ENCODE assay signal across 9 cellular contexts in genomic region chr13:46354143-46355087, GRCh38. TPM values are rescaled to one million over a fixed set of nuclear protein-coding genes. Genes with fewer than 3 reads are reported as not detected.
DNase-seq lines count a peak whose midpoint lies in the region; ATAC-seq and TF ChIP-seq lines count a peak whose summit lies in the region.
"Had no signal": no experiment of that assay in that cellular context is flagged by ENCODE, and none has a peak within 500 bp of the region (broad histone marks: within the 10 kb centered on the region; RNA-seq: fewer than 3 reads in every experiment).

No MANE protein-coding gene starts in this region.

- H3K36me3 Mint-ChIP-seq in activated naive CD8-positive, alpha-beta T cell, result peaks cover 3% of the 10 kb centered on the region
- H3K36me3 Mint-ChIP-seq in natural killer cell, result no peaks in the 10 kb centered on the region

- peak overlapping the region; percentile 41 for H3K27ac Mint-ChIP-seq in activated naive CD8-positive, alpha-beta T cell
- H3K27ac Mint-ChIP-seq in natural killer cell, result peak overlapping the region in 1 of 2 donors; percentile 6

- H3K4me3 ChIP-seq in ascending aorta, result no peak overlapping the region

- no peaks in the 10 kb centered on the region for H3K27me3 Mint-ChIP-seq in activated naive CD8-positive, alpha-beta T cell
- peaks cover 0 to 5% of the 10 kb centered on the region in 2 donors for H3K27me3 Mint-ChIP-seq in natural killer cell (ENCODE audit: low read depth in 2 of 2)

- no peak overlapping the region for H3K27ac ChIP-seq in ascending aorta

- peaks cover 12% of the 10 kb centered on the region for H3K4me1 Mint-ChIP-seq in activated naive CD8-positive, alpha-beta T cell (ENCODE audit: low read depth)
- H3K4me1 Mint-ChIP-seq in natural killer cell, result peaks cover 6 to 7% of the 10 kb centered on the region in 2 donors

- peak; percentile 19 for DNase-seq in GM13977 (ENCODE audit: low spot score)
- peak; percentile 62 for DNase-seq in HS-27A (ENCODE audit: low read depth)
- DNase-seq in natural killer cell, result no peak
- no peak for DNase-seq in ascending aorta (ENCODE audit: low spot score in 2 of 2)
- DNase-seq in Right ventricle myocardium superior, result no peak
- DNase-seq in NCI-H2171 (lab: John Stamatoyannopoulos, UW), result no peak
- DNase-seq: right cardiac atrium had no signal

- no peaks in the 10 kb centered on the region for H3K4me1 ChIP-seq in ascending aorta

- H3K4me3 Mint-ChIP-seq in activated naive CD8-positive, alpha-beta T cell, result no peak overlapping the region
- no peak overlapping the region for H3K4me3 Mint-ChIP-seq in natural killer cell

- intact Hi-C loops in natural killer cell (cut with micrococcal nuclease) (no loop called here), ascending aorta (cut with DNase I) (no loop called here), Right ventricle myocardium superior (cut with DNase I) (no loop called here)

- TF ChIP-seq CTCF in GM13977 (IDR thresholded peaks at IDR 0.05; ENCODE audit: extremely low read depth, insufficient read depth, missing control alignments) (no peak), natural killer cell (IDR thresholded peaks at IDR 0.05) (no peak), ascending aorta (IDR thresholded peaks at IDR 0.05) (no peak)

- no peaks in the 10 kb centered on the region for H3K27me3 ChIP-seq in ascending aorta

- H3K9me3 Mint-ChIP-seq in activated naive CD8-positive, alpha-beta T cell (ENCODE audit: low read depth), result peaks cover 5% of the 10 kb centered on the region
- H3K9me3 Mint-ChIP-seq in natural killer cell, result no peaks in the 10 kb centered on the region

- in situ Hi-C loops in GM13977 (cut with MboI; ENCODE audit: low pct_unique_long_range_greater_than_20kb, low sequenced_read_pairs, unreplicated experiment), result no loop called here

- peak in 2 of 3 donors; percentile 30 to 34 for ATAC-seq in natural killer cell
- no peak for ATAC-seq in Right ventricle myocardium superior (ENCODE audit: poor library complexity)
- no peak for ATAC-seq in GM19328 (IDR thresholded peaks at IDR 0.05; ENCODE audit: unreplicated experiment)

- H3K36me3 ChIP-seq in ascending aorta, result no peaks in the 10 kb centered on the region

- no peaks in the 10 kb centered on the region for H3K9me3 ChIP-seq in ascending aorta

RNA-seq across cellular contexts. Expression of gene RUBCNL, which starts 32.6 kb away (rescaled TPM):
- total RNA-seq in natural killer cell (1 to 10 TPM; 1.6 to 2.3 (median 2.1) TPM), ascending aorta (2.4 TPM), Right ventricle myocardium superior (0.70 TPM)

Comparison
In these comparisons a context has a peak if more than half of its experiments do, and no peak if none do; other contexts are left out.
1. DNase-seq: peak in GM13977 (single experiment) and HS-27A (single experiment); none in natural killer cell (single experiment), ascending aorta (0 of 2), Right ventricle myocardium superior (single experiment) and NCI-H2171 (single experiment).
2. ATAC-seq: peak in natural killer cell (2 of 3); none in Right ventricle myocardium superior (single experiment) and GM19328 (single experiment).